In genomic region chr20:63590218-63591146, GRCh38 we compare ENCODE assay signal across 1 cellular context.
TF ChIP-seq lines count a peak whose summit lies in the region.

No MANE protein-coding gene starts in this region.

TF ChIP-seq in IMR-90, 13 proteins besides CTCF, POLR2A, EP300 and RAD21:
- no peak for TF ChIP-seq CEBPB (IDR thresholded peaks at IDR 0.05; ENCODE audit: low read depth, low read length)
- no peak for TF ChIP-seq CHD1 (IDR thresholded peaks at IDR 0.05; ENCODE audit: low read depth, low read length)
- TF ChIP-seq FOS (IDR thresholded peaks at IDR 0.05; ENCODE audit: low read depth, low read length): no peak
- TF ChIP-seq MAFK (IDR thresholded peaks at IDR 0.05; ENCODE audit: low read depth, low read length): no peak
- no peak for TF ChIP-seq BHLHE40 (IDR thresholded peaks at IDR 0.05; ENCODE audit: low read depth, low read length)
- no peak for TF ChIP-seq RCOR1 (IDR thresholded peaks at IDR 0.05; ENCODE audit: insufficient replicate concordance, low read length)
- TF ChIP-seq SMC3 (IDR thresholded peaks at IDR 0.05; ENCODE audit: low read depth, low read length): no peak
